27 cellular contexts compared by ENCODE assay signal in genomic region chr3:37742574-37743212, GRCh38.
"Had no signal": no experiment of that assay in that cellular context is flagged by ENCODE, and none has a peak within 500 bp of the region (broad histone marks: within the 10 kb centered on the region; RNA-seq: fewer than 3 reads in every experiment).

No MANE protein-coding gene starts in this region.

- H3K36me3 ChIP-seq: pancreas, prostate gland, uterus had no signal

- H3K9me3 ChIP-seq: pancreas, prostate gland, right atrium auricular region, testis, uterus had no signal

- H3K27ac ChIP-seq: hepatocyte, pancreas, prostate gland, right atrium auricular region, testis, uterus, VCaP had no signal

- H3K27ac Mint-ChIP-seq: activated naive CD4-positive, alpha-beta T cell treated with anti-CD3 and anti-CD28 coated beads, Interleukin-2, amount 50 U/mL, for 72 hours; activated T-cell treated with anti-CD3 and anti-CD28 coated beads, Interleukin-2, amount 50 U/mL, for 72 hours; brain; mesothelial cell of epicardium; naive thymus-derived CD4-positive, alpha-beta T cell; type B pancreatic cell had no signal

- H3K4me3 ChIP-seq: hepatocyte, pancreas, prostate gland, right atrium auricular region, testis, uterus had no signal

- H3K4me2 ChIP-seq: hepatocyte had no signal

- H3K27me3 ChIP-seq: hepatocyte, pancreas, right atrium auricular region, testis, uterus had no signal

- H3K79me2 ChIP-seq: hepatocyte had no signal

- H3K9me3 Mint-ChIP-seq: activated naive CD4-positive, alpha-beta T cell treated with anti-CD3 and anti-CD28 coated beads, Interleukin-2, amount 50 U/mL, for 72 hours; activated T-cell treated with anti-CD3 and anti-CD28 coated beads, Interleukin-2, amount 50 U/mL, for 72 hours; mesothelial cell of epicardium; naive thymus-derived CD4-positive, alpha-beta T cell; neural crest cell; type B pancreatic cell had no signal

- H3K4me1 ChIP-seq: pancreas, prostate gland, testis, uterus had no signal

- DNase-seq: activated CD4-positive, alpha-beta T cell treated with anti-CD3 and anti-CD28 coated beads for 4 hours; activated CD4-positive, alpha-beta T cell treated with anti-CD3 and anti-CD28 coated beads, Interleukin-2, amount 50 U/mL, for 4 hours; activated naive CD4-positive, alpha-beta T cell; activated T-cell treated with anti-CD3 and anti-CD28 coated beads for 4 hours; activated T-cell treated with anti-CD3 and anti-CD28 coated beads, Interleukin-2, amount 50 U/mL, for 72 hours; caudate nucleus; cortex of kidney; glutamatergic neuron; left cardiac atrium; mammary epithelial cell; naive thymus-derived CD4-positive, alpha-beta T cell; nucleus accumbens; pancreas; stimulated activated CD4-positive, alpha-beta T cell treated with anti-CD3 and anti-CD28 coated beads, Interleukin-2, amount 100 ng/mL, for 48 hours; stimulated activated naive CD4-positive, alpha-beta T cell treated with Interleukin-2 at 50 U/mL for 16 hours; T-helper 9 cell; testis; uterus had no signal

- H3K36me3 Mint-ChIP-seq: activated naive CD4-positive, alpha-beta T cell treated with anti-CD3 and anti-CD28 coated beads, Interleukin-2, amount 50 U/mL, for 72 hours; mesothelial cell of epicardium; naive thymus-derived CD4-positive, alpha-beta T cell had no signal

- H2AFZ ChIP-seq: hepatocyte had no signal

- H3K4me3 Mint-ChIP-seq: activated T-cell treated with anti-CD3 and anti-CD28 coated beads, Interleukin-2, amount 50 U/mL, for 72 hours; brain; mesothelial cell of epicardium; naive thymus-derived CD4-positive, alpha-beta T cell; neural crest cell; type B pancreatic cell had no signal

- H3K4me1 Mint-ChIP-seq: naive thymus-derived CD4-positive, alpha-beta T cell had no signal
